In genomic region chr19:49347191-49347590, GRCh38 we compare ENCODE assay signal across 18 cellular contexts. TPM values are rescaled to one million over a fixed set of nuclear protein-coding genes. Genes with fewer than 3 reads are reported as not detected.
"Had no signal": no experiment of that assay in that cellular context is flagged by ENCODE, and none has a peak within 500 bp of the region (broad histone marks: within the 10 kb centered on the region; RNA-seq: fewer than 3 reads in every experiment).

No MANE protein-coding gene starts in this region.

- H3K27me3 ChIP-seq: brain microvascular endothelial cell, cardiac muscle cell had no signal

- H3K4me3 ChIP-seq: cardiac muscle cell, K562 had no signal

- H3K27ac ChIP-seq: brain microvascular endothelial cell, cardiac muscle cell had no signal

- DNase-seq: activated CD4-positive, alpha-beta T cell treated with anti-CD3 and anti-CD28 coated beads, Interleukin-2, amount 50 U/mL, for 4 hours; activated CD4-positive, CD25-positive, alpha-beta regulatory T cell treated with anti-CD3 and anti-CD28 coated beads, Interleukin-2, amount 50 U/mL, for 72 hours; activated CD8-positive, alpha-beta memory T cell treated with anti-CD3 and anti-CD28 coated beads for 24 hours; activated effector memory CD4-positive, alpha-beta T cell treated with anti-CD3 and anti-CD28 coated beads, Interleukin-2, amount 50 U/mL, for 16 hours; activated naive CD4-positive, alpha-beta T cell treated with Interleukin-2 at 50 U/mL for 16 hours; activated T-cell treated with anti-CD3 and anti-CD28 coated beads, Interleukin-2, amount 50 U/mL, for 4 hours; NCI-H1105 treated with DMSO at 0.1 percent for 48 hours; NCI-H1436 treated with DMSO at 0.1 percent for 48 hours; NCI-H187; NCI-H2081; SIG-M5; T-helper 17 cell; T-helper 9 cell had no signal

- ATAC-seq: activated T-cell treated with anti-CD3 and anti-CD28 coated beads, Interleukin-2, amount 50 U/mL, for 4 hours had no signal

RNA-seq across cellular contexts. Expression of gene CD37, which starts 12.0 kb away (rescaled TPM):
- total RNA-seq: cardiac muscle cell, PC-3 had no signal

RNA-seq across cellular contexts. Expression of gene DKKL1, which starts 16.5 kb away (rescaled TPM):
- total RNA-seq: activated naive CD4-positive, alpha-beta T cell treated with anti-CD3 and anti-CD28 coated beads, Interleukin-2, amount 50 U/mL, for 72 hours; activated T-cell treated with anti-CD3 and anti-CD28 coated beads, Interleukin-2, amount 50 U/mL, for 4 hours; T-helper 17 cell had no signal

RNA-seq across cellular contexts. Expression of gene SLC6A16, which starts 22.2 kb away (rescaled TPM):
- total RNA-seq: PC-3 had no signal

RNA-seq across cellular contexts. Expression of gene KASH5, which starts 40.9 kb away (rescaled TPM):
- total RNA-seq: PC-3 had no signal
- polyA plus RNA-seq: cardiac muscle cell had no signal
